29 cellular contexts compared by ENCODE assay signal in genomic region chr2:127475788-127476187, GRCh38. TPM values are rescaled to one million over a fixed set of nuclear protein-coding genes. Genes with fewer than 3 reads are reported as not detected.
"Had no signal": no experiment of that assay in that cellular context is flagged by ENCODE, and none has a peak within 500 bp of the region (broad histone marks: within the 10 kb centered on the region; RNA-seq: fewer than 3 reads in every experiment).

No MANE protein-coding gene starts in this region.

- ATAC-seq: esophagus mucosa, gastrocnemius medialis, heart right ventricle, left colon, left lobe of liver, lower lobe of right lung, mucosa of descending colon had no signal

- DNase-seq: dermis blood vessel endothelial cell; dorsolateral prefrontal cortex; effector CD4-positive, alpha-beta T cell; erythroblast; esophagus squamous epithelium; foreskin fibroblast; foreskin melanocyte; gastrocnemius medialis; glutamatergic neuron; head of caudate nucleus; heart right ventricle; hippocampal formation; kidney glomerular epithelial cell; left colon; left ventricle myocardium inferior; lower lobe of right lung; mesenchymal stem cell; mucosa of descending colon; naive B cell had no signal

- H3K4me3 ChIP-seq: coronary artery, dorsolateral prefrontal cortex, esophagus squamous epithelium, gastrocnemius medialis, heart right ventricle, left ventricle myocardium inferior, lower lobe of right lung, mucosa of descending colon had no signal

- H3K27ac ChIP-seq: coronary artery, dorsolateral prefrontal cortex, epithelial cell of prostate, esophagus squamous epithelium, gastrocnemius medialis, heart right ventricle, left ventricle myocardium inferior, lower lobe of right lung had no signal

- H3K27ac Mint-ChIP-seq: mesothelial cell of epicardium had no signal

- H3K27me3 ChIP-seq: dorsolateral prefrontal cortex, esophagus squamous epithelium, gastrocnemius medialis, heart right ventricle had no signal

- H3K4me1 ChIP-seq: esophagus squamous epithelium, gastrocnemius medialis, heart right ventricle, left ventricle myocardium inferior, lower lobe of right lung had no signal

- H3K9me3 ChIP-seq: esophagus squamous epithelium, gastrocnemius medialis, left ventricle myocardium inferior, lower lobe of right lung had no signal

- H3K4me1 Mint-ChIP-seq: mesothelial cell of epicardium had no signal

- FAIRE-seq: colon, keratinocyte had no signal

- H3K27me3 Mint-ChIP-seq: naive B cell had no signal

- H3K4me3 Mint-ChIP-seq: mesothelial cell of epicardium, naive B cell had no signal

RNA-seq across cellular contexts. Expression of gene PROC, which starts 57.6 kb away (rescaled TPM):
- total RNA-seq: glomerular endothelial cell, heart right ventricle, left ventricle myocardium inferior, lower lobe of right lung, mesenteric fat pad, myocyte had no signal
- polyA plus RNA-seq: heart right ventricle had no signal

RNA-seq across cellular contexts. Expression of gene MYO7B, which starts 59.7 kb away (rescaled TPM):
- total RNA-seq: dermis blood vessel endothelial cell, myocyte had no signal
- polyA plus RNA-seq: keratinocyte had no signal
